ENCODE assay signal across 22 cellular contexts in the genomic region with DNA sequence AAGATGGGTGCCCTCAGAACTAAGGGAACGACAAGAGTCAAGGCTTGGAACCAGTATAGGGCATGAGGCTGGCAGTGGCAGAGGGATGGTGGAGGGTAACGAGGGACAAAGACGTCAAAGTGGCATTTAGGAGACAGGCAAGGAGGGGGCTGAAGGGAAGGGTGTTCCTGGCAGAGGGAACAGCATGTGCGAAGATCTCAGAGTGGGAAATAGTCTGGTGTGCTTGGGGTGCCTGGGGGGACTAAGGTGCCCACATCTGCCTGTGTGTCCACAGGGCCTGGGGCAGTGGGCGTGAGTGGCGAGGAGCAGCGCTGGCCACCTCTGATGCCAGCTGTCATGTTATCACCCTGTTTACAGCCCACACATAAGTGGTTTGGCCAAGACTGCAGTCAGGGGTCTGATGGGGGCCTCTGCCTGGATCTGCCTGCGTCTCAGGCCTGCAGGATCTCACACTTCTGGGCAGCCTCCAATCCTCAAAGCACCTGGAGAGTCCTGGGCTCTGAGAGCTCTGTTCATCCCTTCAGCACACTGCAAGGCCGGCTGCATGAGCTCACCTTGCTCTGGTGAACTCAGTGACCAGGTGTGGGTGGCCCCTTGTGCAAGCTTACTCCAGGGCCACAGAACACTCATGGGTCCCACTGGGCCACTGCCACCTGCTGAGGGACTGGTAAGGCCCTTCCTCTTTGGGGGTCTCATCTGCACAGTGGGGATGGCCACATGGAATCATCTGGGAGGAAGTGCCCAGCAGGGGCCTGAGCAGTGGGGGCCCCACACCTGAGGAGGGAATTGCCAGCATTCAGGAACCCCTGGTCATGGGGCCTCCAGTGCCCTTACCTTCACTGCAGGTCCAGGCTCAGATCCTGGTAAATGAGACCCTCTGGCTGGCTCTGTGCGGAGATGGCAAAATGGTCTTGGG.
DNase-seq lines count a peak whose midpoint lies in the region; ATAC-seq and TF ChIP-seq lines count a peak whose summit lies in the region.
"Had no signal": no experiment of that assay in that cellular context is flagged by ENCODE, and none has a peak within 500 bp of the region (broad histone marks: within the 10 kb centered on the region; RNA-seq: fewer than 3 reads in every experiment).

No MANE protein-coding gene starts in this region.

- ATAC-seq in HG03378 (IDR thresholded peaks at IDR 0.05; ENCODE audit: unreplicated experiment): no peak
- no peak for ATAC-seq in foreskin keratinocyte
- ATAC-seq: activated T-helper 17 cell treated with anti-CD3 and anti-CD28 coated beads, Interleukin-2, amount 50 U/mL, for 72 hours; CD8-positive, alpha-beta T cell; gastrocnemius medialis had no signal

- TF ChIP-seq CTCF in CD14-positive monocyte (IDR thresholded peaks at IDR 0.05) (no peak), endodermal cell (conservative IDR thresholded peaks at IDR 0.05) (no peak), foreskin keratinocyte (conservative IDR thresholded peaks at IDR 0.05) (no peak)

- POLR2A ChIA-PET in activated CD4-positive, alpha-beta memory T cell treated with anti-CD3 and anti-CD28 coated beads for 36 hours (lab: Charles Lee): no interaction called here
- POLR2A ChIA-PET in activated CD4-positive, alpha-beta memory T cell treated with anti-CD3 and anti-CD28 coated beads, Interleukin-2, amount 10 ng/mL, durations not matched to agents 7 days and 5 days (lab: Charles Lee): no interaction called here

- H3K27me3 ChIP-seq in endodermal cell (ENCODE audit: control insufficient read depth, insufficient read depth, low read length, poor library complexity, severe bottlenecking) (no peaks in the 10 kb centered on the region), foreskin keratinocyte (peaks cover 8% of the 10 kb centered on the region)
- H3K27me3 ChIP-seq: brain microvascular endothelial cell, gastrocnemius medialis, neural progenitor cell had no signal

- H3K27me3 Mint-ChIP-seq in activated CD4-positive, alpha-beta memory T cell treated with anti-CD3 and anti-CD28 coated beads for 36 hours: no peaks in the 10 kb centered on the region
- no peaks in the 10 kb centered on the region for H3K27me3 Mint-ChIP-seq in activated CD4-positive, alpha-beta memory T cell treated with anti-CD3 and anti-CD28 coated beads, Interleukin-2, amount 10 ng/mL, durations not matched to agents 7 days and 5 days
- H3K27me3 Mint-ChIP-seq in CD14-positive monocyte (ENCODE audit: low read depth in 3 of 3) (peaks cover 1 to 4% (median 2%) of the 10 kb centered on the region in 3 donors), endodermal cell (ENCODE audit: insufficient read depth) (peaks cover 2% of the 10 kb centered on the region)
- H3K27me3 Mint-ChIP-seq: activated CD4-positive, alpha-beta T cell treated with anti-CD3 and anti-CD28 coated beads, Interleukin-2, amount 10 ng/mL, durations not matched to agents 7 days and 5 days; activated T-helper 17 cell treated with anti-CD3 and anti-CD28 coated beads, Interleukin-2, amount 50 U/mL, for 72 hours had no signal

- peak; percentile 2 for DNase-seq in activated CD4-positive, alpha-beta memory T cell treated with anti-CD3 and anti-CD28 coated beads for 36 hours
- DNase-seq in activated CD4-positive, alpha-beta memory T cell treated with anti-CD3 and anti-CD28 coated beads, Interleukin-2, amount 10 ng/mL, durations not matched to agents 7 days and 5 days: no peak
- DNase-seq in CD14-positive monocyte (ENCODE audit: low spot score) (peak; percentile 24), endodermal cell (peak; percentile 24), retina (peak; percentile 0), foreskin keratinocyte (no peak)
- DNase-seq in stimulated activated naive CD4-positive, alpha-beta T cell (lab: John Stamatoyannopoulos, UW): no peak
- DNase-seq: activated CD4-positive, alpha-beta T cell treated with anti-CD3 and anti-CD28 coated beads, Interleukin-2, amount 10 ng/mL, durations not matched to agents 7 days and 5 days; brain microvascular endothelial cell; CD8-positive, alpha-beta T cell; DMS153; esophagus squamous epithelium; gastrocnemius medialis; hippocampal formation; immature natural killer cell; NCI-H1092; NCI-H187; NCI-H526 had no signal

- intact Hi-C loops in activated CD4-positive, alpha-beta memory T cell treated with anti-CD3 and anti-CD28 coated beads for 36 hours (cut with micrococcal nuclease): no loop called here
- intact Hi-C loops in CD14-positive monocyte (cut with micrococcal nuclease): no loop called here

- no peaks in the 10 kb centered on the region for H3K36me3 ChIP-seq in endodermal cell (ENCODE audit: control insufficient read depth, insufficient read depth, low read length)
- H3K36me3 ChIP-seq: brain microvascular endothelial cell, esophagus squamous epithelium, gastrocnemius medialis, neural progenitor cell had no signal

- no peaks in the 10 kb centered on the region for H3K9me3 Mint-ChIP-seq in activated CD4-positive, alpha-beta memory T cell treated with anti-CD3 and anti-CD28 coated beads for 36 hours
- H3K9me3 Mint-ChIP-seq in activated CD4-positive, alpha-beta memory T cell treated with anti-CD3 and anti-CD28 coated beads, Interleukin-2, amount 10 ng/mL, durations not matched to agents 7 days and 5 days: no peaks in the 10 kb centered on the region
- no peaks in the 10 kb centered on the region for H3K9me3 Mint-ChIP-seq in CD14-positive monocyte
- no peaks in the 10 kb centered on the region for H3K9me3 Mint-ChIP-seq in endodermal cell
- H3K9me3 Mint-ChIP-seq: activated CD4-positive, alpha-beta T cell treated with anti-CD3 and anti-CD28 coated beads, Interleukin-2, amount 10 ng/mL, durations not matched to agents 7 days and 5 days; activated T-helper 17 cell treated with anti-CD3 and anti-CD28 coated beads, Interleukin-2, amount 50 U/mL, for 72 hours; CD8-positive, alpha-beta T cell; IgD-negative memory B cell; immature natural killer cell; neural progenitor cell had no signal

- no peaks in the 10 kb centered on the region for H3K36me3 Mint-ChIP-seq in activated CD4-positive, alpha-beta memory T cell treated with anti-CD3 and anti-CD28 coated beads for 36 hours
- no peaks in the 10 kb centered on the region for H3K36me3 Mint-ChIP-seq in activated CD4-positive, alpha-beta memory T cell treated with anti-CD3 and anti-CD28 coated beads, Interleukin-2, amount 10 ng/mL, durations not matched to agents 7 days and 5 days (ENCODE audit: low read depth)
- H3K36me3 Mint-ChIP-seq in CD14-positive monocyte (no peaks in the 10 kb centered on the region), endodermal cell (ENCODE audit: low read depth) (no peaks in the 10 kb centered on the region)
- H3K36me3 Mint-ChIP-seq: CD8-positive, alpha-beta T cell; immature natural killer cell; neural progenitor cell had no signal

- H3K4me1 ChIP-seq in endodermal cell (ENCODE audit: control insufficient read depth, insufficient read depth, low read length): no peaks in the 10 kb centered on the region
- no peaks in the 10 kb centered on the region for H3K4me1 ChIP-seq in foreskin keratinocyte
- H3K4me1 ChIP-seq: esophagus squamous epithelium, gastrocnemius medialis, neural progenitor cell had no signal

- no peaks in the 10 kb centered on the region for H3K4me1 Mint-ChIP-seq in activated CD4-positive, alpha-beta memory T cell treated with anti-CD3 and anti-CD28 coated beads for 36 hours (ENCODE audit: low read depth)
- H3K4me1 Mint-ChIP-seq in activated CD4-positive, alpha-beta memory T cell treated with anti-CD3 and anti-CD28 coated beads, Interleukin-2, amount 10 ng/mL, durations not matched to agents 7 days and 5 days: no peaks in the 10 kb centered on the region
- H3K4me1 Mint-ChIP-seq in CD14-positive monocyte (no peaks in the 10 kb centered on the region), endodermal cell (peaks cover 4% of the 10 kb centered on the region)
- H3K4me1 Mint-ChIP-seq: activated CD4-positive, alpha-beta T cell treated with anti-CD3 and anti-CD28 coated beads, Interleukin-2, amount 10 ng/mL, durations not matched to agents 7 days and 5 days; activated T-helper 17 cell treated with anti-CD3 and anti-CD28 coated beads, Interleukin-2, amount 50 U/mL, for 72 hours; IgD-negative memory B cell; immature natural killer cell had no signal

- CTCF ChIA-PET in activated CD4-positive, alpha-beta memory T cell treated with anti-CD3 and anti-CD28 coated beads for 36 hours (lab: Charles Lee): no interaction called here
- CTCF ChIA-PET in activated CD4-positive, alpha-beta memory T cell treated with anti-CD3 and anti-CD28 coated beads, Interleukin-2, amount 10 ng/mL, durations not matched to agents 7 days and 5 days (lab: Charles Lee): no interaction called here

- no peak overlapping the region for H3K4me3 ChIP-seq in endodermal cell (ENCODE audit: low read length)
- H3K4me3 ChIP-seq: esophagus squamous epithelium, gastrocnemius medialis, neural progenitor cell had no signal

- WGBS in endodermal cell (ENCODE audit: insufficient coverage in 1 of 2, insufficient read length in 1 of 2), 2 experiments: 91 to 97% methylated on average over 9 to 10 of the region's 10 CpGs

- no peaks in the 10 kb centered on the region for H3K9me3 ChIP-seq in endodermal cell (ENCODE audit: control insufficient read depth, low read length)
- H3K9me3 ChIP-seq: esophagus squamous epithelium, gastrocnemius medialis had no signal

- no peak overlapping the region for H3K4me3 Mint-ChIP-seq in activated CD4-positive, alpha-beta memory T cell treated with anti-CD3 and anti-CD28 coated beads for 36 hours
- no peak overlapping the region for H3K4me3 Mint-ChIP-seq in activated CD4-positive, alpha-beta memory T cell treated with anti-CD3 and anti-CD28 coated beads, Interleukin-2, amount 10 ng/mL, durations not matched to agents 7 days and 5 days
- no peak overlapping the region for H3K4me3 Mint-ChIP-seq in CD14-positive monocyte
- H3K4me3 Mint-ChIP-seq in endodermal cell: no peak overlapping the region
- H3K4me3 Mint-ChIP-seq: activated CD4-positive, alpha-beta T cell treated with anti-CD3 and anti-CD28 coated beads, Interleukin-2, amount 10 ng/mL, durations not matched to agents 7 days and 5 days; activated T-helper 17 cell treated with anti-CD3 and anti-CD28 coated beads, Interleukin-2, amount 50 U/mL, for 72 hours; CD8-positive, alpha-beta T cell; IgD-negative memory B cell; immature natural killer cell; neural progenitor cell had no signal

- H3K27ac ChIP-seq in endodermal cell (ENCODE audit: low read depth, low read length) (no peak overlapping the region), foreskin keratinocyte (no peak overlapping the region)
- H3K27ac ChIP-seq: brain microvascular endothelial cell, esophagus squamous epithelium, gastrocnemius medialis, neural progenitor cell had no signal

- H3K27ac Mint-ChIP-seq in activated CD4-positive, alpha-beta memory T cell treated with anti-CD3 and anti-CD28 coated beads for 36 hours: no peak overlapping the region
- H3K27ac Mint-ChIP-seq in activated CD4-positive, alpha-beta memory T cell treated with anti-CD3 and anti-CD28 coated beads, Interleukin-2, amount 10 ng/mL, durations not matched to agents 7 days and 5 days: no peak overlapping the region
- no peak overlapping the region for H3K27ac Mint-ChIP-seq in CD14-positive monocyte
- no peak overlapping the region for H3K27ac Mint-ChIP-seq in endodermal cell
- H3K27ac Mint-ChIP-seq: activated CD4-positive, alpha-beta T cell treated with anti-CD3 and anti-CD28 coated beads, Interleukin-2, amount 10 ng/mL, durations not matched to agents 7 days and 5 days; activated T-helper 17 cell treated with anti-CD3 and anti-CD28 coated beads, Interleukin-2, amount 50 U/mL, for 72 hours; CD8-positive, alpha-beta T cell; IgD-negative memory B cell; immature natural killer cell; neural progenitor cell had no signal

- no peak overlapping the region for H3K9ac ChIP-seq in endodermal cell (ENCODE audit: extremely low read depth, low read length, poor library complexity, severe bottlenecking)
- H3K9ac ChIP-seq: neural progenitor cell had no signal

Comparison
In these comparisons a context has a peak if more than half of its experiments do, and no peak if none do; other contexts are left out.
1. DNase-seq: peak in activated CD4-positive, alpha-beta memory T cell treated with anti-CD3 and anti-CD28 coated beads for 36 hours (single experiment), CD14-positive monocyte (single experiment), endodermal cell (single experiment) and retina (single experiment); none in activated CD4-positive, alpha-beta memory T cell treated with anti-CD3 and anti-CD28 coated beads, Interleukin-2, amount 10 ng/mL, durations not matched to agents 7 days and 5 days (single experiment), foreskin keratinocyte (0 of 2) and stimulated activated naive CD4-positive, alpha-beta T cell (0 of 6).